23 cellular contexts compared by ENCODE assay signal in genomic region chr11:7515544-7515943, GRCh38. TPM values are rescaled to one million over a fixed set of nuclear protein-coding genes. Genes with fewer than 3 reads are reported as not detected.
DNase-seq lines count a peak whose midpoint lies in the region; ATAC-seq and TF ChIP-seq lines count a peak whose summit lies in the region.
"Had no signal": no experiment of that assay in that cellular context is flagged by ENCODE, and none has a peak within 500 bp of the region (broad histone marks: within the 10 kb centered on the region; RNA-seq: fewer than 3 reads in every experiment).

No MANE protein-coding gene starts in this region.

- peak overlapping the region; percentile 75 for H3K27ac Mint-ChIP-seq in activated naive CD4-positive, alpha-beta T cell treated with anti-CD3 and anti-CD28 coated beads for 36 hours
- H3K27ac Mint-ChIP-seq in activated CD8-positive, alpha-beta T cell treated with anti-CD3 and anti-CD28 coated beads, Interleukin-2, amount 10 ng/mL, durations not matched to agents 7 days and 5 days: no peak overlapping the region
- H3K27ac Mint-ChIP-seq: H9 had no signal

- H3K4me1 Mint-ChIP-seq in activated naive CD4-positive, alpha-beta T cell treated with anti-CD3 and anti-CD28 coated beads for 36 hours (ENCODE audit: low read depth): peaks cover 48% of the 10 kb centered on the region
- H3K4me1 Mint-ChIP-seq in activated CD8-positive, alpha-beta T cell treated with anti-CD3 and anti-CD28 coated beads, Interleukin-2, amount 10 ng/mL, durations not matched to agents 7 days and 5 days (ENCODE audit: low read depth): peaks cover 46% of the 10 kb centered on the region

- no peak for DNase-seq in activated naive CD4-positive, alpha-beta T cell treated with anti-CD3 and anti-CD28 coated beads for 36 hours
- DNase-seq in activated naive CD4-positive, alpha-beta T cell treated with Interleukin-2 at 50 U/mL for 16 hours: no peak
- no peak for DNase-seq in activated CD8-positive, alpha-beta T cell treated with anti-CD3 and anti-CD28 coated beads, Interleukin-2, amount 10 ng/mL, durations not matched to agents 7 days and 5 days
- no peak for DNase-seq in right lobe of liver
- no peak for DNase-seq in suprapubic skin (ENCODE audit: low spot score in 2 of 2)
- no peak for DNase-seq in H7
- no peak for DNase-seq in left lobe of liver (ENCODE audit: low spot score)
- DNase-seq in OCI-M2 (lab: John Stamatoyannopoulos, UW; ENCODE audit: unreplicated experiment): no peak
- DNase-seq: amygdala, Calu3, cortex of kidney, esophagus squamous epithelium, H9, heart right ventricle, kidney glomerular epithelial cell, NCI-H1092 treated with DMSO at 0.1 percent for 48 hours, NCI-H2227 treated with DMSO at 0.1 percent for 48 hours, OCI-M1, sigmoid colon had no signal

- H3K4me3 ChIP-seq in right lobe of liver: peak overlapping the region in 2 of 3 donors; percentile 9 to 99
- peak overlapping the region; percentile 6 for H3K4me3 ChIP-seq in suprapubic skin
- no peak overlapping the region for H3K4me3 ChIP-seq in H7 (ENCODE audit: insufficient read depth, low read depth, low read length)
- H3K4me3 ChIP-seq: A549 had no signal

- H3K27ac ChIP-seq in right lobe of liver (peak overlapping the region in 1 of 3 donors; percentile 13), suprapubic skin (no peak overlapping the region)
- H3K27ac ChIP-seq: A549, esophagus squamous epithelium, heart right ventricle, sigmoid colon, vagina had no signal

- ATAC-seq in activated CD8-positive, alpha-beta T cell treated with anti-CD3 and anti-CD28 coated beads, Interleukin-2, amount 10 ng/mL, durations not matched to agents 7 days and 5 days: no peak
- ATAC-seq in right lobe of liver (no peak), left lobe of liver (no peak)
- ATAC-seq: A549; heart right ventricle; SK-N-SH treated with all-trans-retinoic acid at 6 μM for 48 hours; stimulated activated effector memory CD8-positive, alpha-beta T cell treated with anti-CD3 and anti-CD28 coated beads, Interleukin-12 subunit alpha, Interleukin-12 subunit beta, amount 100 ng/mL, for 72 hours had no signal

- H3K9me3 Mint-ChIP-seq in activated naive CD4-positive, alpha-beta T cell treated with anti-CD3 and anti-CD28 coated beads for 36 hours: peaks cover 8% of the 10 kb centered on the region
- no peaks in the 10 kb centered on the region for H3K9me3 Mint-ChIP-seq in activated CD8-positive, alpha-beta T cell treated with anti-CD3 and anti-CD28 coated beads, Interleukin-2, amount 10 ng/mL, durations not matched to agents 7 days and 5 days (ENCODE audit: insufficient read depth)
- H3K9me3 Mint-ChIP-seq: H9; stimulated activated effector memory CD8-positive, alpha-beta T cell treated with anti-CD3 and anti-CD28 coated beads, Interleukin-12 subunit alpha, Interleukin-12 subunit beta, amount 100 ng/mL, for 72 hours had no signal

- CTCF ChIA-PET in activated naive CD4-positive, alpha-beta T cell treated with anti-CD3 and anti-CD28 coated beads for 36 hours (lab: Charles Lee): interaction anchor here (1.4 to 1.5 kb wide), 2 partner anchors 32 to 37 kb away, joined by 3 to 4 read pairs; no protein-coding TSS in a partner anchor
- CTCF ChIA-PET in activated CD8-positive, alpha-beta T cell treated with anti-CD3 and anti-CD28 coated beads, Interleukin-2, amount 10 ng/mL, durations not matched to agents 7 days and 5 days (lab: Charles Lee): interaction anchor here (0.9 to 2.1 kb wide), 2 partner anchors 9 to 150 kb away, joined by 3 to 7 read pairs; no protein-coding TSS in a partner anchor

- TF ChIP-seq EP300 in suprapubic skin (IDR thresholded peaks at IDR 0.05): no peak

- H3K9me3 ChIP-seq in right lobe of liver (no peaks in the 10 kb centered on the region), suprapubic skin (no peaks in the 10 kb centered on the region)
- H3K9me3 ChIP-seq: A549, esophagus squamous epithelium, heart right ventricle, sigmoid colon, vagina had no signal

- POLR2A ChIA-PET in activated CD8-positive, alpha-beta T cell treated with anti-CD3 and anti-CD28 coated beads, Interleukin-2, amount 10 ng/mL, durations not matched to agents 7 days and 5 days (lab: Charles Lee): no interaction called here

- TF ChIP-seq POLR2A in right lobe of liver (IDR thresholded peaks at IDR 0.05) (no peak), suprapubic skin (IDR thresholded peaks at IDR 0.05) (no peak)

- H3K27me3 Mint-ChIP-seq in activated naive CD4-positive, alpha-beta T cell treated with anti-CD3 and anti-CD28 coated beads for 36 hours (ENCODE audit: low read depth): no peaks in the 10 kb centered on the region
- peaks cover 19% of the 10 kb centered on the region for H3K27me3 Mint-ChIP-seq in activated CD8-positive, alpha-beta T cell treated with anti-CD3 and anti-CD28 coated beads, Interleukin-2, amount 10 ng/mL, durations not matched to agents 7 days and 5 days (ENCODE audit: low read depth)

- no peaks in the 10 kb centered on the region for H3K36me3 Mint-ChIP-seq in activated naive CD4-positive, alpha-beta T cell treated with anti-CD3 and anti-CD28 coated beads for 36 hours (ENCODE audit: low read depth)
- H3K36me3 Mint-ChIP-seq in activated CD8-positive, alpha-beta T cell treated with anti-CD3 and anti-CD28 coated beads, Interleukin-2, amount 10 ng/mL, durations not matched to agents 7 days and 5 days (ENCODE audit: low read depth): no peaks in the 10 kb centered on the region
- H3K36me3 Mint-ChIP-seq: stimulated activated effector memory CD8-positive, alpha-beta T cell treated with anti-CD3 and anti-CD28 coated beads, Interleukin-12 subunit alpha, Interleukin-12 subunit beta, amount 100 ng/mL, for 72 hours had no signal

- H3K4me1 ChIP-seq in right lobe of liver (peaks cover 0 to 50% (median 19%) of the 10 kb centered on the region in 4 donors), suprapubic skin (peaks cover 46% of the 10 kb centered on the region)

- TF ChIP-seq CTCF in right lobe of liver (IDR thresholded peaks at IDR 0.05) (no peak), suprapubic skin (IDR thresholded peaks at IDR 0.05) (no peak)

- H3K4me3 Mint-ChIP-seq in activated naive CD4-positive, alpha-beta T cell treated with anti-CD3 and anti-CD28 coated beads for 36 hours: peak overlapping the region; percentile 32
- peak overlapping the region; percentile 13 for H3K4me3 Mint-ChIP-seq in activated CD8-positive, alpha-beta T cell treated with anti-CD3 and anti-CD28 coated beads, Interleukin-2, amount 10 ng/mL, durations not matched to agents 7 days and 5 days

- H3K27me3 ChIP-seq in right lobe of liver: no peaks in the 10 kb centered on the region
- no peaks in the 10 kb centered on the region for H3K27me3 ChIP-seq in suprapubic skin
- H3K27me3 ChIP-seq in H7 (ENCODE audit: control insufficient read depth, insufficient read depth, low read length): peaks cover 15% of the 10 kb centered on the region
- H3K27me3 ChIP-seq: esophagus squamous epithelium, heart right ventricle, sigmoid colon, vagina had no signal

- H3K36me3 ChIP-seq in right lobe of liver (no peaks in the 10 kb centered on the region), suprapubic skin (no peaks in the 10 kb centered on the region), H7 (replicated peaks; ENCODE audit: control insufficient read depth, insufficient read depth, low read length) (no peaks in the 10 kb centered on the region)
- H3K36me3 ChIP-seq: esophagus squamous epithelium, heart right ventricle, sigmoid colon, vagina had no signal

- intact Hi-C loops in activated naive CD4-positive, alpha-beta T cell treated with anti-CD3 and anti-CD28 coated beads for 36 hours (cut with micrococcal nuclease): loop anchor here (10.0 kb wide), 3 partner anchors 771 to 1281 kb away; partner anchors contain the start of genes CNGA4, FHIP1B, ILK and RRP8
- intact Hi-C loops in right lobe of liver (cut with DNase I): loop anchor here in 1 of 2 donors (10.0 kb wide), 1 partner anchor 49 kb away; no protein-coding TSS in a partner anchor

RNA-seq across cellular contexts. Expression of gene PPFIBP2, which starts 1.7 kb away (rescaled TPM):
- total RNA-seq in activated naive CD4-positive, alpha-beta T cell treated with anti-CD3 and anti-CD28 coated beads for 36 hours: 10 to 100 TPM; 22.2 to 26.1 TPM
- 10 to 100 TPM; 11.2 to 12.1 TPM for total RNA-seq in activated CD8-positive, alpha-beta T cell treated with anti-CD3 and anti-CD28 coated beads, Interleukin-2, amount 10 ng/mL, durations not matched to agents 7 days and 5 days
- 10 to 100 TPM; 25.5 to 69.3 (median 46.6) TPM for total RNA-seq in right lobe of liver
- 100 to 1,000 TPM in 1 of 4 donors, 10 to 100 TPM in 3; 68.2 to 139 (median 76.2) TPM for total RNA-seq in suprapubic skin
- 6.9 and 9.4 TPM in 2 replicates for total RNA-seq in H7 (2014; rRNA removed; shearing (Covaris generic))
- total RNA-seq in left lobe of liver: 25.2 TPM

RNA-seq across cellular contexts. Expression of gene OLFML1, which starts 30.2 kb away (rescaled TPM):
- total RNA-seq in activated naive CD4-positive, alpha-beta T cell treated with anti-CD3 and anti-CD28 coated beads for 36 hours: not detected
- total RNA-seq in activated CD8-positive, alpha-beta T cell treated with anti-CD3 and anti-CD28 coated beads, Interleukin-2, amount 10 ng/mL, durations not matched to agents 7 days and 5 days: not detected
- total RNA-seq in right lobe of liver (1 to 10 TPM; 2.2 to 5.5 (median 3.0) TPM), suprapubic skin (1 to 10 TPM; 1.2 to 5.3 (median 2.2) TPM), left lobe of liver (2.2 TPM)
- total RNA-seq in H7 (2014; rRNA removed; shearing (Covaris generic)): 2.8 TPM in 1 of 2 replicates, not detected in the other
- total RNA-seq: Calu3, H9 had no signal
